In the genomic region with DNA sequence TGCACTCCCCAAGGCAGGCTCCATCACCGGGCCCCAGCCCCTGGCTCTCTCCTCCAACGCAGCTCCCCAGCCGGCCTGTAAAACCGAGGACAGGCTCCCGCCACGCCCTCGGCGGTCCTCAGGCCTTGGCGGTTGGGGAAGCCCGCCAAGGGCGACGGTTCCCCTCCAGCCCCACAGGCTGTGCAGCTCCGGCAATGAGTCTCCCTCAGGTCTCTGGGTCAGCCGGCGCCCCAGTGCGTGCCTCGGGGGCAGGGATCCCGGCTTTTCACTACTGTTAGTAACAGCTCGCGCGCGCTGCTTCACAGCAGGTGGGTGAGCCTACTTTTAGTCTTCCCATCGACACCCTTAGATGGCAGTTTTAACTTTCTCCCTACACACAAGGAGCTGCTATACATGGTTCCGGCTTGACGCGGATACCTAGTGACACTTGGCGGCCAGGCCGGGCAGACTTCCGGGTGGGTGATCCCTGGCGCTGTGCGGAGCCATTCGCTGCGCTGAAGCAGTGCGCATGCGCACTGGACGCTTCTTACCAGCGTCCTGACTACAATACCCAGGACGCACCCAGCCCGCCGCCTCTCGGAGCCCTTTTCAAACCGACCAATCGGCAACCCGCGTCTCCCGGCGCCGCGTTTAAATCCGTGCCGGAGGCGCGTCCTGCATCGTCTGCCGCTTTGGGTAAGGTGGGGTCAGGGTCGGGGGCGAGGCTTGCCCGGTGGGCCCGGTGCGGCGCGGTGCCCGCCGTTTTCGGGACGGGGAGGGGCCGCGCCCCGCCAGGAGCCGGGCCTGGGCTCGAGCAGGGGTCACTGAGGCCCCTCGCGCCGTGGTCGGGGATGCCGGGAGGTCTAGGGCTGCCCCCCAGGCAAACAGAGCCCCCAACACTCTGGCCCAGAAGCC, we compare ENCODE assay signal across 1 cellular context.
A peak's percentile ranks its signal among the peaks of the same experiment; 100 is the strongest.
TF ChIP-seq lines count a peak whose summit lies in the region.

Gene GTSE1 (plus strand): TSS at position 614 of the 894 bp plus-strand sequence. CDS start 531 bp downstream, outside the sequence.

TF ChIP-seq in K562, 482 proteins besides CTCF, POLR2A, EP300 and RAD21 (continued from another document and continues in another):
- TF ChIP-seq ZBTB40 (IDR thresholded peaks at IDR 0.05) (peak; percentile 75), ZBTB40 (CRISPR knock-in tag; IDR thresholded peaks at IDR 0.05) (no peak), TCF7L2 (IDR thresholded peaks at IDR 0.05; ENCODE audit: low read depth, low read length) (no peak), SIN3A (IDR thresholded peaks at IDR 0.05; ENCODE audit: borderline replicate concordance in 2 of 2, control insufficient read depth in 1 of 2, low read depth in 2 of 2, low read length in 2 of 2) (0 out of 4 replicates have a peak, but pooled peaks of 1 of the 2 experiments have one; percentile 27), SNIP1 (IDR thresholded peaks at IDR 0.05; ENCODE audit: low read depth) (no peak), NFE2L1 (tag; IDR thresholded peaks at IDR 0.05; ENCODE audit: borderline replicate concordance, low read depth) (no peak), PHB (CRISPR knock-in tag; IDR thresholded peaks at IDR 0.05) (no peak), ZNF24 (IDR thresholded peaks at IDR 0.05) (no peak), RFX7 (CRISPR knock-in tag; IDR thresholded peaks at IDR 0.05) (no peak), CC2D1A (IDR thresholded peaks at IDR 0.05) (no peak), RBBP5 (IDR thresholded peaks at IDR 0.05; ENCODE audit: borderline replicate concordance, insufficient read depth, low read length, poor library complexity, severe bottlenecking) (peak; percentile 46), U2AF1 (optimal IDR thresholded peaks at IDR 0.05; ENCODE audit: low read depth, low read length) (no peak), ELF2 (CRISPR knock-in tag; IDR thresholded peaks at IDR 0.05) (peak; percentile 87), ADNP (tag; IDR thresholded peaks at IDR 0.05) (no peak), MAZ (CRISPR knock-in tag; conservative IDR thresholded peaks at IDR 0.05 in 1 of 2, IDR thresholded peaks at IDR 0.05 in 1 of 2) (peak in 1 of 2 experiments; percentile 13; a peak in 3 of 4 replicates), FIP1L1 (IDR thresholded peaks at IDR 0.05; ENCODE audit: low read depth, low read length, poor library complexity, severe bottlenecking) (no peak), ESRRA (IDR thresholded peaks at IDR 0.05; ENCODE audit: borderline replicate concordance, low read depth) (peak; percentile 12; the same call in 1 of the 2 replicates), CBFA2T2 (conservative IDR thresholded peaks at IDR 0.05) (no peak), E2F1 (CRISPR knock-in tag; IDR thresholded peaks at IDR 0.05) (no peak), U2AF2 (optimal IDR thresholded peaks at IDR 0.05; ENCODE audit: low read depth, low read length) (no peak), ZBTB2 (IDR thresholded peaks at IDR 0.05) (peak; percentile 98), ZNF589 (CRISPR knock-in tag; IDR thresholded peaks at IDR 0.05; ENCODE audit: low read depth) (no peak), SMAD3 (CRISPR knock-in tag; conservative IDR thresholded peaks at IDR 0.05) (no peak), FOXK2 (conservative IDR thresholded peaks at IDR 0.05 in 1 of 2, IDR thresholded peaks at IDR 0.05 in 1 of 2; ENCODE audit: low read depth in 2 of 2) (no peak), ARHGAP35 (IDR thresholded peaks at IDR 0.05; ENCODE audit: partially characterized antibody) (no peak), RB1 (IDR thresholded peaks at IDR 0.05; ENCODE audit: low read depth) (0 out of 2 replicates have a peak, but pooled peaks have one; percentile 25), NFYB (IDR thresholded peaks at IDR 0.05; ENCODE audit: extremely low read depth, insufficient read length) (peak; percentile 52), CHD4 (IDR thresholded peaks at IDR 0.05; ENCODE audit: insufficient read depth, insufficient replicate concordance, low read depth, low read length, poor library complexity, severe bottlenecking) (no peak), NONO (IDR thresholded peaks at IDR 0.05; ENCODE audit: low read depth in 2 of 2, low read length in 1 of 2) (peak in 1 of 2 experiments; percentile 15; a peak in 1 of 4 replicates), MBD1 (CRISPR knock-in tag; IDR thresholded peaks at IDR 0.05) (no peak), ZNF57 (CRISPR knock-in tag; IDR thresholded peaks at IDR 0.05) (no peak), KAT8 (IDR thresholded peaks at IDR 0.05; ENCODE audit: low read depth) (no peak), TBL1XR1 (IDR thresholded peaks at IDR 0.05; ENCODE audit: low read length in 2 of 2) (no peak), TCF15 (CRISPR knock-in tag; IDR thresholded peaks at IDR 0.05) (no peak), ZC3H4 (CRISPR knock-in tag; IDR thresholded peaks at IDR 0.05; ENCODE audit: borderline replicate concordance) (no peak)
- TF ChIP-seq, protein P1, sequence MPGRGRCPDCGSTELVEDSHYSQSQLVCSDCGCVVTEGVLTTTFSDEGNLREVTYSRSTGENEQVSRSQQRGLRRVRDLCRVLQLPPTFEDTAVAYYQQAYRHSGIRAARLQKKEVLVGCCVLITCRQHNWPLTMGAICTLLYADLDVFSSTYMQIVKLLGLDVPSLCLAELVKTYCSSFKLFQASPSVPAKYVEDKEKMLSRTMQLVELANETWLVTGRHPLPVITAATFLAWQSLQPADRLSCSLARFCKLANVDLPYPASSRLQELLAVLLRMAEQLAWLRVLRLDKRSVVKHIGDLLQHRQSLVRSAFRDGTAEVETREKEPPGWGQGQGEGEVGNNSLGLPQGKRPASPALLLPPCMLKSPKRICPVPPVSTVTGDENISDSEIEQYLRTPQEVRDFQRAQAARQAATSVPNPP (IDR thresholded peaks at IDR 0.05; ENCODE audit: borderline replicate concordance, insufficient read depth, insufficient read length), result no peak
- TF ChIP-seq, protein P2, sequence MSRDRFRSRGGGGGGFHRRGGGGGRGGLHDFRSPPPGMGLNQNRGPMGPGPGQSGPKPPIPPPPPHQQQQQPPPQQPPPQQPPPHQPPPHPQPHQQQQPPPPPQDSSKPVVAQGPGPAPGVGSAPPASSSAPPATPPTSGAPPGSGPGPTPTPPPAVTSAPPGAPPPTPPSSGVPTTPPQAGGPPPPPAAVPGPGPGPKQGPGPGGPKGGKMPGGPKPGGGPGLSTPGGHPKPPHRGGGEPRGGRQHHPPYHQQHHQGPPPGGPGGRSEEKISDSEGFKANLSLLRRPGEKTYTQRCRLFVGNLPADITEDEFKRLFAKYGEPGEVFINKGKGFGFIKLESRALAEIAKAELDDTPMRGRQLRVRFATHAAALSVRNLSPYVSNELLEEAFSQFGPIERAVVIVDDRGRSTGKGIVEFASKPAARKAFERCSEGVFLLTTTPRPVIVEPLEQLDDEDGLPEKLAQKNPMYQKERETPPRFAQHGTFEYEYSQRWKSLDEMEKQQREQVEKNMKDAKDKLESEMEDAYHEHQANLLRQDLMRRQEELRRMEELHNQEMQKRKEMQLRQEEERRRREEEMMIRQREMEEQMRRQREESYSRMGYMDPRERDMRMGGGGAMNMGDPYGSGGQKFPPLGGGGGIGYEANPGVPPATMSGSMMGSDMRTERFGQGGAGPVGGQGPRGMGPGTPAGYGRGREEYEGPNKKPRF (IDR thresholded peaks at IDR 0.05; ENCODE audit: low read depth, low read length), result no peak
